Comparison of ENCODE assay signal across 8 cellular contexts in the genomic region with DNA sequence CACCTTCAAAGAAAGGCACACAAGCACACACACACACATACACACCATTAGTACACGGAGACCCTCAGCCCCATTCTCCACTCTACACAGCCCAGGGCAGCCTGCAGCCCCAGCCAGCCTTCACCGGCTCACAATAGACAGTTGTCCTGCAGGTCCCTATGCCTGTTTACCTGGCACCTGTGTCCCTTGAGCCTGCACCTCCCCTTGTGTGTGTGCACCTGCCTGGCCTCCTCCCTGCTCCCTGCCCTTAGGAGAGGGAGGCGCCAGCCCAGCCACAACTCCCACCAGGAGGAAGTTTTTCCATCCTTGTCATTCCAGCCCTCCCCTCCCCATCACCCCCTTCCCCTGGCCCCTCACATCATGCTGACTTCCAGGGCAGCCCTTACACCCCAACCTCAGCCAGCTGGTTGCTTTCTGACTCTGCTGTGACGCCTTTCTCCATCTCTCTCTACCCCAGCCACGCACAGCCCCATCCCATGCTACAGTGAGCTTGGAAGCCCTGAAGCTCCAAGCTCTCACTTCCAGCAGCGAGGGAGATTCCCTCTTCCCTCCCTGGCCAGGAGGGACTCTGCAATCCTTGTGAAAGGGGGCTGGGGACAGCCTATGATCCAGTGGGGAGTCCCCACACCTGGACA. TPM values are rescaled to one million over a fixed set of nuclear protein-coding genes. Genes with fewer than 3 reads are reported as not detected.
DNase-seq lines count a peak whose midpoint lies in the region; ATAC-seq lines count a peak whose summit lies in the region.

No MANE protein-coding gene starts in this region.

- no peak overlapping the region for H3K23ac ChIP-seq in neuronal stem cell (ENCODE audit: low read depth, low read length, poor library complexity)

- H3K4me2 ChIP-seq in neuronal stem cell (ENCODE audit: insufficient read depth, low read length, poor library complexity, severe bottlenecking), result no peak overlapping the region

- H2BK12ac ChIP-seq in neuronal stem cell (ENCODE audit: low read length), result peak overlapping the region; percentile 43

- peak overlapping the region; percentile 87 for H2AFZ ChIP-seq in neuronal stem cell (ENCODE audit: low read length)

- H3K36me3 ChIP-seq in CD8-positive, alpha-beta memory T cell (ENCODE audit: insufficient read depth, low read length), result no peaks in the 10 kb centered on the region
- no peaks in the 10 kb centered on the region for H3K36me3 ChIP-seq in neuronal stem cell (replicated peaks in 1 of 2; ENCODE audit: control insufficient read depth in 2 of 2, insufficient read depth in 2 of 2, low read length in 2 of 2)

- H3K9me3 Mint-ChIP-seq in CD8-positive, alpha-beta memory T cell, result no peaks in the 10 kb centered on the region

- peaks cover 61 to 81% (median 70%) of the 10 kb centered on the region in 3 donors for H3K4me1 Mint-ChIP-seq in CD8-positive, alpha-beta memory T cell

- no peaks in the 10 kb centered on the region for H3K9me3 ChIP-seq in CD8-positive, alpha-beta memory T cell (ENCODE audit: low read length)
- no peaks in the 10 kb centered on the region for H3K9me3 ChIP-seq in neuronal stem cell (replicated peaks in 1 of 2; ENCODE audit: control insufficient read depth in 2 of 2, insufficient read depth in 1 of 2, low read depth in 1 of 2, low read length in 2 of 2)

- peaks cover 73% of the 10 kb centered on the region for H3K4me1 ChIP-seq in CD8-positive, alpha-beta memory T cell (ENCODE audit: insufficient read depth, low read length)
- H3K4me1 ChIP-seq in neuronal stem cell (ENCODE audit: control insufficient read depth in 2 of 2, insufficient read depth in 1 of 2, low read depth in 1 of 2, low read length in 2 of 2), result peaks cover 34 to 45% of the 10 kb centered on the region in 2 donors

- DNase-seq in CD8-positive, alpha-beta memory T cell, result no peak
- DNase-seq in NCI-H146 (lab: John Stamatoyannopoulos, UW) (peak; percentile 91), neuronal stem cell (ENCODE audit: low spot score) (no peak), GM19238 (ENCODE audit: insufficient read length, low spot score) (no peak)
- no peak for DNase-seq in NK-92 treated with Interleukin-12 subunit alpha and Interleukin-12 subunit beta, amount 100 ng/mL, for 24 hours (lab: John Stamatoyannopoulos, UW)

- no peak overlapping the region for H4K91ac ChIP-seq in neuronal stem cell (ENCODE audit: low read depth, low read length, poor library complexity)

- H3K79me1 ChIP-seq in neuronal stem cell (ENCODE audit: low read depth, low read length), result peaks cover 5% of the 10 kb centered on the region

- peak overlapping the region; percentile 92 to 100 (median 97) for H3K27ac Mint-ChIP-seq in CD8-positive, alpha-beta memory T cell

- peak overlapping the region; percentile 51 for H3K9ac ChIP-seq in neuronal stem cell (ENCODE audit: low read depth, low read length, poor library complexity)

- H3K4me3 Mint-ChIP-seq in CD8-positive, alpha-beta memory T cell, result peak overlapping the region; percentile 92 to 99 (median 98)

- CTCF ChIA-PET in CD8-positive, alpha-beta memory T cell (lab: Charles Lee), result interaction anchor here (0.8 to 7.7 kb wide), 23 partner anchors 9 to 185 kb away, joined by 3 to 203 read pairs (median 4); a partner anchor contains a TSS

- no CpG with 5 or more reads among the region's 6 CpGs for WGBS in neuronal stem cell (ENCODE audit: extremely low coverage in 2 of 2, insufficient read length in 2 of 2, insufficient replicate concordance in 1 of 2), 2 donors

- peaks cover 0 to 45% (median 0%) of the 10 kb centered on the region in 3 donors for H3K36me3 Mint-ChIP-seq in CD8-positive, alpha-beta memory T cell

- H2BK5ac ChIP-seq in neuronal stem cell (ENCODE audit: low read length), result no peak overlapping the region

- no peak overlapping the region for H3K4ac ChIP-seq in neuronal stem cell (ENCODE audit: low read length)

- ATAC-seq in GM21619 (IDR thresholded peaks at IDR 0.05; ENCODE audit: unreplicated experiment), result no peak
- ATAC-seq in HG02870 (IDR thresholded peaks at IDR 0.05; ENCODE audit: unreplicated experiment), result no peak

- H2AK5ac ChIP-seq in neuronal stem cell (ENCODE audit: low read depth, low read length), result peak overlapping the region; percentile 51

- H3K4me3 ChIP-seq in CD8-positive, alpha-beta memory T cell (ENCODE audit: low read length), result peak overlapping the region; percentile 76
- H3K4me3 ChIP-seq in neuronal stem cell (ENCODE audit: low read length in 2 of 2), result no peak overlapping the region

- peak overlapping the region; percentile 96 for H3K27ac ChIP-seq in CD8-positive, alpha-beta memory T cell (ENCODE audit: low read depth, low read length)
- peak overlapping the region; percentile 87 for H3K27ac ChIP-seq in cingulate gyrus (ENCODE audit: low read depth, low read length)
- H3K27ac ChIP-seq in neuronal stem cell (replicated peaks; ENCODE audit: low read length), result no peak overlapping the region

- no peak overlapping the region for H2BK15ac ChIP-seq in neuronal stem cell (ENCODE audit: low read length)

- peak overlapping the region; percentile 79 for H3K18ac ChIP-seq in neuronal stem cell (ENCODE audit: low read length)

- H2BK120ac ChIP-seq in neuronal stem cell (ENCODE audit: low read depth, low read length), result no peak overlapping the region

- POLR2A ChIA-PET in CD8-positive, alpha-beta memory T cell (lab: Charles Lee), result interaction anchor here (3.1 to 11.9 kb wide), 2 partner anchors 14 to 117 kb away, joined by 11 to 193 read pairs; no protein-coding TSS in a partner anchor

- H3K27me3 Mint-ChIP-seq in CD8-positive, alpha-beta memory T cell, result peaks cover 0 to 3% of the 10 kb centered on the region in 2 donors

- no peak overlapping the region for H3K14ac ChIP-seq in neuronal stem cell (ENCODE audit: low read length)

- no peaks in the 10 kb centered on the region for H3K27me3 ChIP-seq in CD8-positive, alpha-beta memory T cell (ENCODE audit: insufficient read depth, low read length, poor library complexity, severe bottlenecking)
- H3K27me3 ChIP-seq in neuronal stem cell (ENCODE audit: control insufficient read depth in 3 of 3, insufficient read depth in 3 of 3, low read depth in 1 of 3, low read length in 3 of 3), result peaks cover 21 to 50% (median 39%) of the 10 kb centered on the region in 3 experiments

- H4K8ac ChIP-seq in neuronal stem cell (ENCODE audit: low read depth, low read length), result no peak overlapping the region

RNA-seq across cellular contexts. Expression of a gene that starts 4.4 kb away (rescaled TPM):
- 100 to 1,000 TPM; 187 to 193 TPM for total RNA-seq in CD8-positive, alpha-beta memory T cell
- 125 TPM for polyA plus RNA-seq in CD8-positive, alpha-beta memory T cell
- polyA plus RNA-seq in neuronal stem cell (2013, experiment 1 of 2), result 6.4 TPM
- 6.9 TPM for polyA plus RNA-seq in neuronal stem cell (2013, experiment 2 of 2)

RNA-seq across cellular contexts. Expression of a gene that starts 31.5 kb away (rescaled TPM):
- total RNA-seq in CD8-positive, alpha-beta memory T cell, result 1,000 to 10,000 TPM; 1,800 to 1,846 TPM
- polyA plus RNA-seq in CD8-positive, alpha-beta memory T cell, result 1,157 TPM
- polyA plus RNA-seq in neuronal stem cell (2013, experiment 1 of 2), result 2,514 TPM
- 2,457 TPM for polyA plus RNA-seq in neuronal stem cell (2013, experiment 2 of 2)

RNA-seq across cellular contexts. Expression of a gene that starts 49.1 kb away (rescaled TPM):
- 10 to 100 TPM; 30.8 to 32.7 TPM for total RNA-seq in CD8-positive, alpha-beta memory T cell
- 13.7 TPM for polyA plus RNA-seq in CD8-positive, alpha-beta memory T cell
- polyA plus RNA-seq in neuronal stem cell (2013, experiment 1 of 2), result 14.3 TPM
- polyA plus RNA-seq in neuronal stem cell (2013, experiment 2 of 2), result 14.6 TPM

RNA-seq across cellular contexts. Expression of a gene that starts 59.4 kb away (rescaled TPM):
- total RNA-seq in CD8-positive, alpha-beta memory T cell, result 100 to 1,000 TPM; 248 to 263 TPM
- 37.4 TPM for polyA plus RNA-seq in CD8-positive, alpha-beta memory T cell
- polyA plus RNA-seq in neuronal stem cell (2013, experiment 1 of 2), result 61.4 TPM
- 60.5 TPM for polyA plus RNA-seq in neuronal stem cell (2013, experiment 2 of 2)
